Comparison of ENCODE assay signal across 8 cellular contexts in genomic region chr12:113965951-113966797, GRCh38.
DNase-seq lines count a peak whose midpoint lies in the region; ATAC-seq lines count a peak whose summit lies in the region.

RBM19 (minus strand) TSS chr12:113966325; CDS start chr12:113966227, 98 bp downstream.

- ATAC-seq in GM19372 (IDR thresholded peaks at IDR 0.05; ENCODE audit: low read depth, unreplicated experiment) (peak; percentile 97), HG03558 (IDR thresholded peaks at IDR 0.05; ENCODE audit: extremely low read depth, unreplicated experiment) (peak; percentile 80)

- DNase-seq in CD1c-positive myeloid dendritic cell (ENCODE audit: extremely low spot score) (peak; percentile 100), NCI-H748 (lab: John Stamatoyannopoulos, UW; ENCODE audit: unreplicated experiment) (peak; percentile 98), dedifferentiated amniotic fluid mesenchymal stem cell (ENCODE audit: extremely low spot score) (peak; percentile 99), left kidney (ENCODE audit: low read depth, low spot score) (peak; percentile 99)
- DNase-seq in activated CD4-positive, alpha-beta T cell treated with anti-CD3 and anti-CD28 coated beads, Interleukin-2, amount 50 U/mL, for 1 hour, result peak; percentile 95
- DNase-seq in stimulated activated CD4-positive, alpha-beta T cell treated with anti-CD3 and anti-CD28 coated beads, Interleukin-2, amount 100 ng/mL, for 24 hours, result peak; percentile 97

Comparison
In these comparisons a context has a peak if more than half of its experiments do, and no peak if none do; other contexts are left out.
1. Peak in every context shown above with its lines: DNase-seq and ATAC-seq.